In the genomic region with DNA sequence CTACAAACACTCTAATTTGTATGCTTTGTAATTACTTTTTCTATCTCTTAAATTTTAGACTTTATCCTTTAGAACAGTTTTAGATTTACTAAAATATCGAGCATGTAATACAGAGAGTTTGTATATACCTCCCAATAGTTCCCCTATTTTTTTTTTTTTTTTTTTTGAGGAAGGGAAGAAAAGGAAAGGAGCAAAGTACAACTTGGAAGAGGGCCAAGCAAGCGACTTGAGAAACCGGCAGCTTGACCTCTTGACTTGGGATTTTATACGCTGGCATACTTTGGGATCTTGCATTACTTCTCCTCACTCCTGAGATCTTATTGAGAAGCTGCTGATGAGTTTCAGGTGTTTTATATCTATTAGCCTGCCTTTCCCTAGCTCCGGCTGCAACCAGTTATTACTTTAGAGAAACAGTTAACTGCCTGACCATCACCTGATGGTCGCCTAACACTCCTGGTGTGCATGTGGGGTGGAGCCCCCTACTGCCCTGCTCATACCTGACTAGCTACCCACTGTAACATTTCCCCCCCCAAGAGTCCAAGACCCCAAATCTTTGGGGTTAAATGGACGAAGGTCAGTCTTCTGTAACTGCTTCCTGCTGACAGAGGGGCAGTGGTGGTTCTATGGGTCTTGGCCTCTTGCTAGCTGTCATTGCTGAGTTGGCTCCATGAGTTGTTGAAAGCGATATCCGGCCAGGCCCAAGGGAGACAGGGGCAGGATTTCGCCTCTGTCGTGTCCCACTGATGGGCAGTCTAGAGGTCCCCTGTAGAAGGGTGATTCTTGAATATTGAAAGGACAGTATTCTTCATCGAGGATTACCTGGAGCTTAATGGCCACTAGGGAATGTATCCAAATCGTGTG, we compare ENCODE assay signal across 1 cellular context.
TF ChIP-seq lines count a peak whose summit lies in the region.

No MANE protein-coding gene starts in this region.

TF ChIP-seq in H1, 55 proteins besides CTCF, POLR2A, EP300 and RAD21 (continued from another document):
- TF ChIP-seq CHD2 (IDR thresholded peaks at IDR 0.05; ENCODE audit: low read length) (no peak), ZNF274 (IDR thresholded peaks at IDR 0.05; ENCODE audit: borderline replicate concordance, extremely low read depth, low read length) (no peak), RXRA (IDR thresholded peaks at IDR 0.05; ENCODE audit: insufficient read depth, low read depth, low read length) (no peak), RBBP5 (IDR thresholded peaks at IDR 0.05; ENCODE audit: borderline replicate concordance, low read depth, low read length) (no peak), SUZ12 (IDR thresholded peaks at IDR 0.05; ENCODE audit: low read length) (no peak), BCL11A (IDR thresholded peaks at IDR 0.05; ENCODE audit: low read depth in 2 of 2, low read length in 2 of 2) (no peak), KDM4A (IDR thresholded peaks at IDR 0.05; ENCODE audit: low read depth, low read length, severe bottlenecking) (no peak), BRCA1 (IDR thresholded peaks at IDR 0.05; ENCODE audit: low read depth, low read length) (no peak), POU5F1 (IDR thresholded peaks at IDR 0.05; ENCODE audit: low read depth, low read length) (no peak), KDM1A (IDR thresholded peaks at IDR 0.05; ENCODE audit: borderline replicate concordance, low read length) (no peak)
- TF ChIP-seq, protein P1, sequence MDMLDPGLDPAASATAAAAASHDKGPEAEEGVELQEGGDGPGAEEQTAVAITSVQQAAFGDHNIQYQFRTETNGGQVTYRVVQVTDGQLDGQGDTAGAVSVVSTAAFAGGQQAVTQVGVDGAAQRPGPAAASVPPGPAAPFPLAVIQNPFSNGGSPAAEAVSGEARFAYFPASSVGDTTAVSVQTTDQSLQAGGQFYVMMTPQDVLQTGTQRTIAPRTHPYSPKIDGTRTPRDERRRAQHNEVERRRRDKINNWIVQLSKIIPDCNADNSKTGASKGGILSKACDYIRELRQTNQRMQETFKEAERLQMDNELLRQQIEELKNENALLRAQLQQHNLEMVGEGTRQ (IDR thresholded peaks at IDR 0.05; ENCODE audit: low read length): no peak
TF ChIP-seq in H1: peak in this region for 0.
